ENCODE assay signal across 7 cellular contexts in the genomic region with DNA sequence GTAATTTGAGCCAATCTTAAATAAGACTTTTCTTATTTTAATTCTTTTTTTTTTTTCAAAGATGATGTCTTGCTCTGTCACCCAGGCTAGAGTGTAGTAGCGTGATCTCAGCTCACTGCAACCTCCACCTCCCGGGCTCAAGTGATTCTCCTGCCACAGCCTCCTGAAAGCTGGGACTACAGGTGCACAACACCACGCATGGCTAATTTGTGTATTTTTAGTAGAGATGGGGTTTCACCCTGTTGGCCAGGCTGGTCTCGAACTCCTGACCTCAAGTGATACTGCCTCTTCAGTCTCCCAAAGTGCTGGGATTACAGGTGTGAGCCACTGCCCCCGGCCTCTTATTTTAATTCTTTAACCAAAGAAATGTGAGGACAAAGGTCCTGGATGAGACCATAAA. TPM values are rescaled to one million over a fixed set of nuclear protein-coding genes. Genes with fewer than 3 reads are reported as not detected.
DNase-seq lines count a peak whose midpoint lies in the region; ATAC-seq, FAIRE-seq and TF ChIP-seq lines count a peak whose summit lies in the region.
"Not testable (repeated sequence)": the region's sequence is repeated elsewhere in the genome, so short reads cannot be mapped to it uniquely, and the experiment has no call there.

No MANE protein-coding gene starts in this region.

- not testable (repeated sequence) for H2BK20ac ChIP-seq in IMR-90 (ENCODE audit: low read depth, low read length)

- H3K4me1 ChIP-seq in IMR-90 (ENCODE audit: control insufficient read depth, insufficient read depth, low read length), result peaks cover 20% of the 10 kb centered on the region
- H3K4me1 ChIP-seq in fibroblast of lung (ENCODE audit: control insufficient read depth, extremely low read depth, insufficient read depth, low read length), result not testable (repeated sequence)

- not testable (repeated sequence) for H3K14ac ChIP-seq in IMR-90 (replicated peaks; ENCODE audit: low read depth, low read length)

- peak overlapping the region; percentile 69; the same call in 1 of the 2 replicates for H4K5ac ChIP-seq in IMR-90 (ENCODE audit: low read depth, low read length)

- peak overlapping the region; percentile 89 for H3K18ac ChIP-seq in IMR-90 (ENCODE audit: low read depth, low read length)

- not testable (repeated sequence) for H2BK15ac ChIP-seq in IMR-90 (ENCODE audit: low read depth, low read length)

- CTCF ChIA-PET in IMR-90 (lab: Yijun Ruan, JAX), result interaction anchor here (0.7 to 1.3 kb wide), 2 partner anchors 10 to 37 kb away, joined by 4 to 5 read pairs; no protein-coding TSS in a partner anchor

- H4K8ac ChIP-seq in IMR-90 (ENCODE audit: low read depth in 2 of 2, low read length in 2 of 2), result 0 out of 4 replicates have a peak overlapping the region, but pooled peaks of 1 of the 2 experiments have one; percentile 3

- TF ChIP-seq CTCF in IMR-90 (conservative IDR thresholded peaks at IDR 0.05; ENCODE audit: low read depth, low read length); fibroblast of lung (conservative IDR thresholded peaks at IDR 0.05 in 1 of 2, IDR thresholded peaks at IDR 0.05 in 1 of 2; ENCODE audit: low read depth in 1 of 2, low read length in 2 of 2): not testable (repeated sequence)

- not testable (repeated sequence) for TF ChIP-seq RAD21 in IMR-90 (IDR thresholded peaks at IDR 0.05; ENCODE audit: low read length)

- not testable (repeated sequence) for H3K56ac ChIP-seq in IMR-90 (ENCODE audit: extremely low read depth, insufficient read depth, low read length)

- not testable (repeated sequence) for H3K9ac ChIP-seq in IMR-90 (ENCODE audit: low read depth, low read length); fibroblast of lung (ENCODE audit: insufficient read depth, low read length)

- intact Hi-C loops in IMR-90 (cut with micrococcal nuclease), result not testable (repeated sequence)

- in situ Hi-C loops in IMR-90 (cut with MboI; ENCODE audit: low sequenced_read_pairs), result not testable (repeated sequence)

- not testable (repeated sequence) for H3K4ac ChIP-seq in IMR-90 (ENCODE audit: low read depth, low read length)

- not testable (repeated sequence) for H3K9me1 ChIP-seq in IMR-90 (ENCODE audit: insufficient read depth, low read length)

- DNase-seq in GM18507 (ENCODE audit: extremely low spot score, insufficient read length, low read depth); IMR-90; fibroblast of lung (ENCODE audit: low read depth in 2 of 2): not testable (repeated sequence)

- H3K27me3 ChIP-seq in IMR-90 (ENCODE audit: control insufficient read depth, insufficient read depth, low read length); fibroblast of lung (ENCODE audit: control insufficient read depth, insufficient read depth, low read length): not testable (repeated sequence)

- not testable (repeated sequence) for H3K9me3 ChIP-seq in IMR-90 (ENCODE audit: control insufficient read depth, insufficient read depth, low read length); fibroblast of lung (ENCODE audit: control insufficient read depth, insufficient read depth, low read depth, low read length)

- not testable (repeated sequence) for TF ChIP-seq POLR2A in IMR-90 (IDR thresholded peaks at IDR 0.05; ENCODE audit: low read depth, low read length)

- H2AFZ ChIP-seq in IMR-90 (replicated peaks; ENCODE audit: low read length, poor library complexity); fibroblast of lung (ENCODE audit: low read length): not testable (repeated sequence)

- not testable (repeated sequence) for BruUV-seq in IMR-90 (replicated peaks; lab: Mats Ljungman, UMichigan)

- not testable (repeated sequence) for H3K79me1 ChIP-seq in IMR-90 (ENCODE audit: low read depth in 1 of 2, low read length in 2 of 2)

- dilution Hi-C loops in IMR-90 (cut with HindIII; ENCODE audit: low sequenced_read_pairs, unreplicated experiment), result not testable (repeated sequence)

- not testable (repeated sequence) for H2AK9ac ChIP-seq in IMR-90 (replicated peaks; ENCODE audit: low read depth, low read length, poor library complexity)

- not testable (repeated sequence) for H3K36me3 ChIP-seq in IMR-90 (ENCODE audit: control insufficient read depth, insufficient read depth, low read length); fibroblast of lung (ENCODE audit: control insufficient read depth, insufficient read depth, low read length)

- not testable (repeated sequence) for H3K4me3 ChIP-seq in IMR-90 (ENCODE audit: insufficient read depth, low read depth, low read length); fibroblast of lung (replicated peaks in 1 of 4; ENCODE audit: control extremely low read depth in 1 of 4, insufficient read depth in 1 of 4, low read depth in 3 of 4, low read length in 4 of 4)

- H3K4me2 ChIP-seq in IMR-90 (ENCODE audit: low read depth, low read length), result peak overlapping the region; percentile 29; the same call in 1 of the 2 replicates
- peak overlapping the region; percentile 2 for H3K4me2 ChIP-seq in fibroblast of lung (ENCODE audit: extremely low read depth, insufficient read depth, low read length)

- 0 out of 2 replicates have a peak overlapping the region, but pooled peaks have one; percentile 29 for H2AK5ac ChIP-seq in IMR-90 (ENCODE audit: low read depth, low read length)

- H3K23ac ChIP-seq in IMR-90 (ENCODE audit: low read depth, low read length), result not testable (repeated sequence)

- H3K27ac ChIP-seq in IMR-90 (ENCODE audit: insufficient read depth, low read length), result peak overlapping the region; percentile 78
- not testable (repeated sequence) for H3K27ac ChIP-seq in fibroblast of lung (ENCODE audit: insufficient read depth, low read length)

- not testable (repeated sequence) for H4K20me1 ChIP-seq in IMR-90 (ENCODE audit: insufficient read depth, low read length); fibroblast of lung (ENCODE audit: control insufficient read depth, extremely low read depth, insufficient read depth, low read length)

- no CpG with 5 or more reads among the region's 5 CpGs for WGBS in IMR-90 (ENCODE audit: extremely low coverage in 2 of 2, insufficient read length in 1 of 2), 2 experiments

- H4K91ac ChIP-seq in IMR-90 (ENCODE audit: insufficient read depth, low read depth, low read length), result not testable (repeated sequence)

- peak; percentile 48 for FAIRE-seq in GM18507 (lab: Jason Lieb, UNC)

- H3K79me2 ChIP-seq in fibroblast of lung (ENCODE audit: control insufficient read depth, insufficient read depth, low read length), result not testable (repeated sequence)

- POLR2A ChIA-PET in IMR-90 (lab: Charles Lee; ENCODE audit: unreplicated experiment), result not testable (repeated sequence)

- H2BK120ac ChIP-seq in IMR-90 (ENCODE audit: low read depth, low read length), result peak overlapping the region; percentile 35

- peak overlapping the region; percentile 37 for H2BK5ac ChIP-seq in IMR-90 (ENCODE audit: low read depth, low read length, poor library complexity, severe bottlenecking)

- ATAC-seq in GM19043 (IDR thresholded peaks at IDR 0.05; ENCODE audit: low read depth, unreplicated experiment), result peak; percentile 20
- peak; percentile 18 for ATAC-seq in GM21619 (IDR thresholded peaks at IDR 0.05; ENCODE audit: unreplicated experiment)
- ATAC-seq in HG02763 (IDR thresholded peaks at IDR 0.05; ENCODE audit: unreplicated experiment), result peak; percentile 12
- peak; percentile 5 for ATAC-seq in HG03159 (IDR thresholded peaks at IDR 0.05; ENCODE audit: unreplicated experiment)
- not testable (repeated sequence) for ATAC-seq in IMR-90 (ENCODE audit: low read depth)

RNA-seq across cellular contexts. Expression of a gene that starts 20.8 kb away (rescaled TPM):
- 27.2 and 27.5 TPM in 2 replicates for total RNA-seq in IMR-90 (2012; rRNA removed)
- polyA plus RNA-seq in IMR-90 (2012; rRNA removed), result 15.8 and 20.0 TPM in 2 replicates
- 8.7 and 16.2 TPM in 2 replicates for polyA plus RNA-seq in IMR-90 (2012; cell fraction: cytosol; rRNA removed)
- polyA plus RNA-seq in IMR-90 (2012; cell fraction: nucleus; rRNA removed; ENCODE audit: low replicate concordance), result 3.8 and 25.0 TPM in 2 replicates
- total RNA-seq in fibroblast of lung, result 114 and 155 TPM in 2 replicates
- 71.7 and 184 TPM in 2 replicates for polyA plus RNA-seq in fibroblast of lung
- 67.2 and 145 TPM in 2 replicates for polyA plus RNA-seq in fibroblast of lung (2012)
- 36.7 and 89.2 TPM in 2 replicates for polyA minus RNA-seq in fibroblast of lung (ENCODE audit: low replicate concordance)

RNA-seq across cellular contexts. Expression of a gene that starts 25.9 kb away (rescaled TPM):
- total RNA-seq in IMR-90 (2012; rRNA removed), result 24.2 and 28.9 TPM in 2 replicates
- 14.1 and 16.0 TPM in 2 replicates for polyA plus RNA-seq in IMR-90 (2012; rRNA removed)
- polyA plus RNA-seq in IMR-90 (2012; cell fraction: cytosol; rRNA removed), result 3.8 and 5.0 TPM in 2 replicates
- polyA plus RNA-seq in IMR-90 (2012; cell fraction: nucleus; rRNA removed; ENCODE audit: low replicate concordance), result 2.5 and 15.9 TPM in 2 replicates
- 44.4 and 49.7 TPM in 2 replicates for total RNA-seq in fibroblast of lung
- polyA plus RNA-seq in fibroblast of lung, result 34.6 and 58.4 TPM in 2 replicates
- polyA plus RNA-seq in fibroblast of lung (2012), result 21.0 and 34.2 TPM in 2 replicates
- 20.4 and 33.5 TPM in 2 replicates for polyA minus RNA-seq in fibroblast of lung (ENCODE audit: low replicate concordance)
